In the genomic region with DNA sequence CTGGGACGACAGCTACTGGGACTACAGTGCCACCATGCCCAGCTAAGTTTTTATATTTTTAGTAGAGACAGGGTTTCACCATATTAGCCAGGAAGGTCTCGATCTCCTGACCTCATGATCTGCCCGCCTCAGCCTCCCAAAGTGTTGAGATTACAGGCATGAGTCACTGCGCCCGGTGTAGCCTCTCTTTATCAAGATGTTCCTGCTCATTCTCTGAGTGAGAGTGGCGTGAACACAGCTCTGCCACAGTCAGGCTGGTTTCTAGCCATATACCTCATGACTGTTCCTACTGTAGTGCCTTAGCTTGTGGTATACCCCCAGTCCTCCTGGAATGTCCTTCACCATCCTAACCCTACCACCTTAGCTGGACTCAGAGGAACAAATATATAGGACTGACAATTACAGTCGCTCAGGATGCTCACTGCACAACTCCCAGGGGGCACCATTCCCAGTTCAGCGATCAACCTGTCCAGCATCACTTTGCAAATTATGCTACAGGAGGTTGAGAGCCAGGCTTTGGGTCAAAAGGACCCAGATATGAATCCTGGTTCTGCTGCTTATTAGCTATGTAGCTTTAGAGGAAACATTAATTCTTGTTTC, we compare ENCODE assay signal across 14 cellular contexts.
A peak's percentile ranks its signal among the peaks of the same experiment; 100 is the strongest.
DNase-seq lines count a peak whose midpoint lies in the region; ATAC-seq and TF ChIP-seq lines count a peak whose summit lies in the region.
"Had no signal": no experiment of that assay in that cellular context is flagged by ENCODE, and none has a peak within 500 bp of the region (broad histone marks: within the 10 kb centered on the region; RNA-seq: fewer than 3 reads in every experiment).

No MANE protein-coding gene starts in this region.

- H3K27ac ChIP-seq in A673 (ENCODE audit: low read depth, low read length, poor library complexity, severe bottlenecking) (no peak overlapping the region), RWPE2 (ENCODE audit: poor library complexity, severe bottlenecking) (no peak overlapping the region)
- H3K27ac ChIP-seq: SK-N-MC had no signal

- POLR2A ChIA-PET in A673 (lab: Charles Lee; ENCODE audit: low non-redundant PET) = interaction anchor here (0.7 kb wide), 1 partner anchor 39 kb away, joined by 3 read pairs; no protein-coding TSS in a partner anchor

- TF ChIP-seq CTCF in A673 (conservative IDR thresholded peaks at IDR 0.05; ENCODE audit: low read depth, low read length) = peak; percentile 59
- peak; percentile 22 for TF ChIP-seq CTCF in GM12873 (IDR thresholded peaks at IDR 0.05; ENCODE audit: insufficient read depth, low read depth, low read length, missing control alignments)
- TF ChIP-seq CTCF in RWPE2 (IDR thresholded peaks at IDR 0.05; ENCODE audit: poor library complexity, severe bottlenecking) = peak; percentile 57

- H3K4me3 ChIP-seq in A673 (ENCODE audit: low read depth, low read length, poor library complexity, severe bottlenecking) (no peak overlapping the region), RWPE2 (ENCODE audit: severe bottlenecking) (no peak overlapping the region)
- H3K4me3 ChIP-seq: mucosa of descending colon, SK-N-MC had no signal

- H3K4me1 ChIP-seq in A673 (ENCODE audit: insufficient read depth, low read length, poor library complexity, severe bottlenecking) (peaks cover 4% of the 10 kb centered on the region), RWPE2 (ENCODE audit: insufficient read depth, poor library complexity, severe bottlenecking) (no peaks in the 10 kb centered on the region)

- ATAC-seq in RWPE2 (ENCODE audit: low read depth) (no peak), HG02885 (IDR thresholded peaks at IDR 0.05; ENCODE audit: poor library complexity, unreplicated experiment) (no peak), HG03442 (IDR thresholded peaks at IDR 0.05; ENCODE audit: unreplicated experiment) (no peak)
- ATAC-seq: mucosa of descending colon had no signal

- BruUV-seq in A673 (replicated peaks; lab: Mats Ljungman, UMichigan) = no TSS peak

- no peaks in the 10 kb centered on the region for H3K27me3 ChIP-seq in A673 (replicated peaks; ENCODE audit: insufficient read depth, low read depth, low read length, poor library complexity)
- peaks cover 8% of the 10 kb centered on the region for H3K27me3 ChIP-seq in RWPE2 (ENCODE audit: insufficient read depth, poor library complexity, severe bottlenecking)

- DNase-seq in A673 (ENCODE audit: low spot score) = no peak
- DNase-seq in RWPE2 (ENCODE audit: low spot score) = no peak
- peak; percentile 42 for DNase-seq in iPS-NIHi11 (ENCODE audit: low spot score)
- no peak for DNase-seq in activated T-cell treated with anti-CD3 and anti-CD28 coated beads for 4 hours
- DNase-seq in OCI-M2 (lab: John Stamatoyannopoulos, UW; ENCODE audit: unreplicated experiment) = no peak
- DNase-seq: glutamatergic neuron, islet precursor cell, Kasumi-1, mucosa of descending colon, NCI-H2081 had no signal

- CTCF ChIA-PET in A673 (lab: Charles Lee) = no interaction called here

- H3K9me3 ChIP-seq in A673 (ENCODE audit: low read depth, low read length, poor library complexity, severe bottlenecking) (no peaks in the 10 kb centered on the region), RWPE2 (ENCODE audit: severe bottlenecking) (no peaks in the 10 kb centered on the region)
- H3K9me3 ChIP-seq: mucosa of descending colon had no signal

- intact Hi-C loops in A673 (cut with micrococcal nuclease; ENCODE audit: unreplicated experiment) = no loop called here

- no peaks in the 10 kb centered on the region for H3K36me3 ChIP-seq in A673 (ENCODE audit: insufficient read depth, low read length, poor library complexity, severe bottlenecking)
- H3K36me3 ChIP-seq in RWPE2 (ENCODE audit: low read depth) = no peaks in the 10 kb centered on the region
